In genomic region chr18:35497006-35497333, GRCh38 we compare ENCODE assay signal across 8 cellular contexts. TPM values are rescaled to one million over a fixed set of nuclear protein-coding genes. Genes with fewer than 3 reads are reported as not detected.
DNase-seq lines count a peak whose midpoint lies in the region; ATAC-seq and TF ChIP-seq lines count a peak whose summit lies in the region.

No MANE protein-coding gene starts in this region.

- H3K9me3 ChIP-seq in OCI-LY1 (ENCODE audit: low read length) (no peaks in the 10 kb centered on the region), ectodermal cell (ENCODE audit: control insufficient read depth, low read length) (no peaks in the 10 kb centered on the region), mucosa of rectum (ENCODE audit: control insufficient read depth in 2 of 2, low read length in 2 of 2) (no peaks in the 10 kb centered on the region)

- no peaks in the 10 kb centered on the region for H3F3A ChIP-seq in OCI-LY1 (ENCODE audit: insufficient read depth, low read length)

- H3K36me3 ChIP-seq in OCI-LY1 (ENCODE audit: insufficient read depth, low read length) (no peaks in the 10 kb centered on the region; the same call in 1 of the 2 replicates), ectodermal cell (ENCODE audit: control insufficient read depth, insufficient read depth, low read length) (no peaks in the 10 kb centered on the region), mucosa of rectum (ENCODE audit: control insufficient read depth in 2 of 2, insufficient read depth in 2 of 2, low read length in 2 of 2) (no peaks in the 10 kb centered on the region)

- H4K20me1 ChIP-seq in OCI-LY1 (ENCODE audit: insufficient read depth, low read length) = no peaks in the 10 kb centered on the region

- no peak for TF ChIP-seq CTCF in OCI-LY1 (IDR thresholded peaks at IDR 0.05; ENCODE audit: low read length)

- H3K27me3 ChIP-seq in OCI-LY1 (ENCODE audit: insufficient read depth, low read length) (no peaks in the 10 kb centered on the region), ectodermal cell (ENCODE audit: control insufficient read depth, insufficient read depth, low read length, poor library complexity, severe bottlenecking) (no peaks in the 10 kb centered on the region), mucosa of rectum (ENCODE audit: control insufficient read depth in 2 of 2, insufficient read depth in 2 of 2, low read length in 2 of 2) (no peaks in the 10 kb centered on the region)

- no peaks in the 10 kb centered on the region for H3K9me2 ChIP-seq in OCI-LY1 (ENCODE audit: low read depth, low read length)

- peak overlapping the region; percentile 87; the same call in 1 of the 2 replicates for H2AFZ ChIP-seq in OCI-LY1 (ENCODE audit: low read length)

- peak; percentile 53 for DNase-seq in NCI-H82 (lab: John Stamatoyannopoulos, UW)
- DNase-seq in NCI-H82 treated with DMSO at 0.1 percent for 48 hours (lab: John Stamatoyannopoulos, UW; ENCODE audit: unreplicated experiment) = no peak
- DNase-seq in SW 1271 (lab: John Stamatoyannopoulos, UW) = no peak
- DNase-seq in ecto neural progenitor cell (ENCODE audit: low spot score) = no peak

- peak; percentile 20 for ATAC-seq in HG02623 (IDR thresholded peaks at IDR 0.05; ENCODE audit: unreplicated experiment)

- H3K9ac ChIP-seq in OCI-LY1 (ENCODE audit: low read length) (peak overlapping the region; percentile 86), mucosa of rectum (ENCODE audit: low read depth in 1 of 2, low read length in 2 of 2) (peak overlapping the region; percentile 86 to 93)

- H3K4me1 ChIP-seq in OCI-LY1 (ENCODE audit: insufficient read depth, low read length, severe bottlenecking) (peaks cover 31% of the 10 kb centered on the region), ectodermal cell (ENCODE audit: control insufficient read depth, insufficient read depth, low read length) (peaks cover 9% of the 10 kb centered on the region), mucosa of rectum (ENCODE audit: control insufficient read depth in 2 of 2, insufficient read depth in 2 of 2, low read length in 2 of 2) (peaks cover 13 to 16% of the 10 kb centered on the region in 2 donors)

- no peaks in the 10 kb centered on the region for H3K79me2 ChIP-seq in OCI-LY1 (ENCODE audit: insufficient read depth, low read length)

- H3K4me3 ChIP-seq in OCI-LY1 (ENCODE audit: low read depth, low read length, poor library complexity, severe bottlenecking) (peak overlapping the region; percentile 80), ectodermal cell (ENCODE audit: insufficient read depth, low read depth, low read length) (peak overlapping the region; percentile 86), mucosa of rectum (ENCODE audit: low read length in 2 of 2) (peak overlapping the region; percentile 82 to 89)

- H3K27ac ChIP-seq in OCI-LY1 (ENCODE audit: low read depth, low read length, poor library complexity, severe bottlenecking) (peak overlapping the region; percentile 70), ectodermal cell (ENCODE audit: insufficient read depth, low read depth, low read length, poor library complexity, severe bottlenecking) (peak overlapping the region; percentile 90), mucosa of rectum (ENCODE audit: low read depth in 2 of 2, low read length in 2 of 2) (peak overlapping the region; percentile 97 to 98)

- 12 to 15% methylated on average over 3 of the region's 3 CpGs for WGBS in ectodermal cell, 2 experiments

- peak overlapping the region; percentile 77 for H3K4me2 ChIP-seq in OCI-LY1 (ENCODE audit: low read length)

RNA-seq across cellular contexts. Expression of gene INO80C, which starts 0.8 kb away (rescaled TPM):
- polyA plus RNA-seq in ectodermal cell (2013, experiment 1 of 4) = 35.6 TPM
- polyA plus RNA-seq in ectodermal cell (2013, experiment 2 of 4) = 39.5 TPM
- 27.8 TPM for polyA plus RNA-seq in ectodermal cell (2013, experiment 3 of 4)
- 33.0 TPM for polyA plus RNA-seq in ectodermal cell (2013, experiment 4 of 4)
